ENCODE assay signal across 22 cellular contexts in the genomic region with DNA sequence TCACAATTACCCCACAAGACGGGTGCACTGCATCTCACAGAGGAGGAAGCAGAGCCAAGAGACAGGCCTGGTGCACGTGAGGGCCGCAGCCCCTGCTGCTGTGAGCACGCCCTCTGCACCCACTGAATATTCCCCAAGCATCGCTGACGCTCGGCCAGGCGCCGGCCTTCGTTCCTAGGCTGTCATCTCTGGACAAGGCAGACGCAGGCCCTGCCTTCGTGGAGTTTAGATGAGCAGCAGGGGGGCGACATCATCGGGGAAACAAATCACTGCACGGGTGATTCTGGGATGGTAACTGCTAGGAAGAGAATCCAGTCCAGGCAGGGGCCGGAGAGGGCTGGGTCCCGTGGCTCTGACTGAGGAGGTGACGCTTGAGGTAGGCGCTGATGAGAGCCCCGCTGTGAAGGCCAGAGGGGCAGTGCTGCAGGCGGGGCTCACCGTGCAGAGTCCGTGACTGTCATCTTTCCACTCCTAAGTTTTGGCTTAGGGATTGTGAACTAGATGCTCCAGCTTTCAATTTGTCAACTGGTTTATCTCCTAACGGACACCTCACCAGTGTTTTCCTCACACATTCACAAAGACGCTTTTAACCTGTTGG.
"Had no signal": no experiment of that assay in that cellular context is flagged by ENCODE, and none has a peak within 500 bp of the region (broad histone marks: within the 10 kb centered on the region; RNA-seq: fewer than 3 reads in every experiment).

No MANE protein-coding gene starts in this region.

- H3K27ac ChIP-seq: heart left ventricle, thoracic aorta, VCaP had no signal

- H3K9ac ChIP-seq: SK-N-SH had no signal

- H3K4me1 Mint-ChIP-seq: activated CD8-positive, alpha-beta memory T cell treated with anti-CD3 and anti-CD28 coated beads, Interleukin-2, amount 10 ng/mL, durations not matched to agents 7 days and 5 days; memory B cell had no signal

- H3K27me3 ChIP-seq: heart left ventricle had no signal

- H3K9me3 ChIP-seq: heart left ventricle, SK-N-SH, thoracic aorta had no signal

- H3K27ac Mint-ChIP-seq: activated CD4-positive, alpha-beta memory T cell treated with anti-CD3 and anti-CD28 coated beads for 36 hours; activated CD8-positive, alpha-beta memory T cell treated with anti-CD3 and anti-CD28 coated beads, Interleukin-2, amount 10 ng/mL, durations not matched to agents 7 days and 5 days; activated T-helper 2 cell treated with anti-CD3 and anti-CD28 coated beads, Interferon-gamma antibody, Interleukin-2, Interleukin-4, amounts not matched to agents 10 μg/mL and 5 μg/mL and 100 μg/mL, durations not matched to agents 14 hours and 24 hours and 36 hours; memory B cell; naive thymus-derived CD8-positive, alpha-beta T cell; stimulated activated naive CD8-positive, alpha-beta T cell treated with anti-CD3 and anti-CD28 coated beads, Interleukin-15, Interleukin-2, amounts not matched to agents 100 ng/mL and 50 ng/mL, for 24 hours had no signal

- H3K9me3 Mint-ChIP-seq: activated CD4-positive, alpha-beta memory T cell treated with anti-CD3 and anti-CD28 coated beads for 36 hours; activated T-helper 2 cell treated with anti-CD3 and anti-CD28 coated beads, Interferon-gamma antibody, Interleukin-2, Interleukin-4, amounts not matched to agents 10 μg/mL and 5 μg/mL and 100 μg/mL, durations not matched to agents 14 hours and 24 hours and 36 hours; memory B cell; naive thymus-derived CD8-positive, alpha-beta T cell; stimulated activated naive CD8-positive, alpha-beta T cell treated with anti-CD3 and anti-CD28 coated beads, Interleukin-15, Interleukin-2, amounts not matched to agents 100 ng/mL and 50 ng/mL, for 24 hours had no signal

- ATAC-seq: activated CD8-positive, alpha-beta memory T cell treated with anti-CD3 and anti-CD28 coated beads, Interleukin-2, amount 10 ng/mL, durations not matched to agents 7 days and 5 days; left lobe of liver; naive thymus-derived CD8-positive, alpha-beta T cell had no signal

- H3K36me3 Mint-ChIP-seq: activated CD4-positive, alpha-beta memory T cell treated with anti-CD3 and anti-CD28 coated beads for 36 hours; activated CD8-positive, alpha-beta memory T cell treated with anti-CD3 and anti-CD28 coated beads, Interleukin-2, amount 10 ng/mL, durations not matched to agents 7 days and 5 days; memory B cell; naive thymus-derived CD8-positive, alpha-beta T cell had no signal

- H3K4me2 ChIP-seq: SK-N-SH had no signal

- DNase-seq: activated CD4-positive, alpha-beta memory T cell treated with anti-CD3 and anti-CD28 coated beads for 36 hours; activated CD8-positive, alpha-beta memory T cell treated with anti-CD3 and anti-CD28 coated beads, Interleukin-2, amount 10 ng/mL, durations not matched to agents 7 days and 5 days; activated naive CD4-positive, alpha-beta T cell treated with anti-CD3 and anti-CD28 coated beads, Interleukin-2, amount 50 U/mL, for 16 hours; activated T-cell treated with anti-CD3 and anti-CD28 coated beads, Interleukin-2, amount 50 U/mL, for 1 hour; central memory CD4-positive, alpha-beta T cell; cortex of kidney; effector CD8-positive, alpha-beta T cell; foreskin fibroblast; heart left ventricle; naive thymus-derived CD8-positive, alpha-beta T cell; SK-N-SH; small intestine; stimulated activated CD4-positive, alpha-beta T cell treated with anti-CD3 and anti-CD28 coated beads, Interleukin-4, amount 100 ng/mL, for 4 hours; stimulated activated CD8-positive, alpha-beta memory T cell treated with anti-CD3 and anti-CD28 coated beads, Interleukin-4, amount 100 ng/mL, for 48 hours; T-helper 1 cell; T1000 had no signal

- H3K4me3 Mint-ChIP-seq: activated CD4-positive, alpha-beta memory T cell treated with anti-CD3 and anti-CD28 coated beads for 36 hours; activated CD8-positive, alpha-beta memory T cell treated with anti-CD3 and anti-CD28 coated beads, Interleukin-2, amount 10 ng/mL, durations not matched to agents 7 days and 5 days; memory B cell; naive thymus-derived CD8-positive, alpha-beta T cell; stimulated activated naive CD8-positive, alpha-beta T cell treated with anti-CD3 and anti-CD28 coated beads, Interleukin-15, Interleukin-2, amounts not matched to agents 100 ng/mL and 50 ng/mL, for 24 hours had no signal
